ENCODE assay signal across 13 cellular contexts in genomic region chr20:49460131-49460530, GRCh38. TPM values are rescaled to one million over a fixed set of nuclear protein-coding genes. Genes with fewer than 3 reads are reported as not detected.
DNase-seq lines count a peak whose midpoint lies in the region; ATAC-seq and TF ChIP-seq lines count a peak whose summit lies in the region.
"Had no signal": no experiment of that assay in that cellular context is flagged by ENCODE, and none has a peak within 500 bp of the region (broad histone marks: within the 10 kb centered on the region; RNA-seq: fewer than 3 reads in every experiment).

No MANE protein-coding gene starts in this region.

- peak overlapping the region; percentile 41 for H3K4me2 ChIP-seq in PC-3 (ENCODE audit: low read length)

- H3K4me3 ChIP-seq in HEK293 (ENCODE audit: low read depth, low read length) (no peak overlapping the region), PC-3 (ENCODE audit: low read length) (no peak overlapping the region), muscle layer of colon (ENCODE audit: low read depth in 1 of 2, low read length in 2 of 2) (no peak overlapping the region), right atrium auricular region (no peak overlapping the region)
- H3K4me3 ChIP-seq: HAP-1 had no signal

- H3K27ac ChIP-seq in HEK293 (ENCODE audit: extremely low read depth, low read depth, low read length) (no peak overlapping the region), PC-3 (ENCODE audit: low read length) (peak overlapping the region; percentile 45), muscle layer of colon (ENCODE audit: low read depth, low read length) (peak overlapping the region; percentile 23), right atrium auricular region (no peak overlapping the region)

- no TSS peak for BruUV-seq in PC-3 (replicated peaks; lab: Mats Ljungman, UMichigan)

- H3K27me3 ChIP-seq in PC-3 (ENCODE audit: low read length) (peaks cover 24% of the 10 kb centered on the region), muscle layer of colon (ENCODE audit: control insufficient read depth in 1 of 2, insufficient read depth in 2 of 2, low read length in 2 of 2) (no peaks in the 10 kb centered on the region), right atrium auricular region (no peaks in the 10 kb centered on the region)

- TF ChIP-seq CTCF in HEK293 (tag by site-specific recombination; IDR thresholded peaks at IDR 0.05) (no peak), PC-3 (conservative IDR thresholded peaks at IDR 0.05; ENCODE audit: low read depth, low read length) (no peak), right atrium auricular region (IDR thresholded peaks at IDR 0.05) (no peak)

- POLR2A ChIA-PET in HEK293 (lab: Yijun Ruan, JAX) (no interaction called here), PC-3 (lab: Charles Lee; ENCODE audit: unreplicated experiment) (interaction anchor here (0.6 kb wide), 1 partner anchor 96 kb away, joined by 3 read pairs; no protein-coding TSS in a partner anchor)

- H3K9me3 ChIP-seq in HEK293 (ENCODE audit: control insufficient read depth, insufficient read depth, low read depth, low read length) (no peaks in the 10 kb centered on the region), PC-3 (ENCODE audit: low read length) (no peaks in the 10 kb centered on the region), muscle layer of colon (ENCODE audit: low read length) (no peaks in the 10 kb centered on the region), right atrium auricular region (no peaks in the 10 kb centered on the region)
- H3K9me3 ChIP-seq: HAP-1 had no signal

- H3F3A ChIP-seq in PC-3 (ENCODE audit: low read length, unreplicated experiment), result no peaks in the 10 kb centered on the region

- H3K9ac ChIP-seq in PC-3 (ENCODE audit: low read length) (no peak overlapping the region), muscle layer of colon (ENCODE audit: low read length) (no peak overlapping the region)

- H3K79me2 ChIP-seq in PC-3 (ENCODE audit: low read length), result no peaks in the 10 kb centered on the region

- H3K36me3 ChIP-seq in HEK293 (ENCODE audit: control insufficient read depth in 2 of 2, insufficient read depth in 1 of 2, low read length in 2 of 2), result no peaks in the 10 kb centered on the region
- no peaks in the 10 kb centered on the region for H3K36me3 ChIP-seq in PC-3 (ENCODE audit: low read depth, low read length)
- H3K36me3 ChIP-seq in muscle layer of colon (ENCODE audit: insufficient read depth, low read length), result no peaks in the 10 kb centered on the region
- no peaks in the 10 kb centered on the region for H3K36me3 ChIP-seq in right atrium auricular region
- H3K36me3 ChIP-seq: HAP-1 had no signal

- no peak for ATAC-seq in PC-3

- H4K20me1 ChIP-seq in PC-3 (ENCODE audit: low read length), result no peaks in the 10 kb centered on the region

- CTCF ChIA-PET in HEK293 (lab: Yijun Ruan, JAX) (no interaction called here), PC-3 (lab: Charles Lee) (interaction anchor here (0.5 to 1.4 kb wide), 2 partner anchors 24 to 794 kb away, joined by 3 to 6 read pairs; no protein-coding TSS in a partner anchor)

- no peak overlapping the region for H2AFZ ChIP-seq in PC-3 (ENCODE audit: low read length)

- H3K9me2 ChIP-seq in PC-3 (replicated peaks; ENCODE audit: low read length), result no peaks in the 10 kb centered on the region

- intact Hi-C loops in PC-3 (cut with micrococcal nuclease), result no loop called here

- no peak for DNase-seq in PC-3
- no peak for DNase-seq in NCI-H2029 treated with DMSO at 0.1 percent for 48 hours (lab: John Stamatoyannopoulos, UW)
- DNase-seq in right atrium auricular region (ENCODE audit: low spot score), result no peak
- DNase-seq in NK-92 (lab: John Stamatoyannopoulos, UW; ENCODE audit: unreplicated experiment), result no peak
- DNase-seq: Calu3; CD4-positive, alpha-beta memory T cell; COR-L47; DMS53; GF-D8 had no signal

- H3K4me1 ChIP-seq in HEK293 (ENCODE audit: control insufficient read depth, insufficient read depth, low read length), result no peaks in the 10 kb centered on the region
- peaks cover 13% of the 10 kb centered on the region for H3K4me1 ChIP-seq in PC-3 (ENCODE audit: insufficient read depth, low read length)
- H3K4me1 ChIP-seq in muscle layer of colon (ENCODE audit: insufficient read depth, low read length), result peaks cover 26% of the 10 kb centered on the region
- H3K4me1 ChIP-seq in right atrium auricular region, result no peaks in the 10 kb centered on the region
- H3K4me1 ChIP-seq: HAP-1 had no signal

TF ChIP-seq in HEK293, 187 proteins besides CTCF, POLR2A, EP300 and RAD21:
- TF ChIP-seq ZBTB11 (tag by site-specific recombination; conservative IDR thresholded peaks at IDR 0.05; ENCODE audit: low read depth) (no peak), ZNF623 (tag by site-specific recombination; IDR thresholded peaks at IDR 0.05) (peak; percentile 93)

RNA-seq across cellular contexts. Expression of gene KCNB1, which starts 22.3 kb away (rescaled TPM):
- total RNA-seq in PC-3 (2014; rRNA removed) (0.04 and 0.35 TPM in 2 replicates), right atrium auricular region (1 to 10 TPM; 1.4 to 2.7 TPM)
- total RNA-seq: A673; Calu3; CD4-positive, alpha-beta memory T cell had no signal

Comparison
In these comparisons a context has a peak if more than half of its experiments do, and no peak if none do; other contexts are left out.
1. H3K27ac ChIP-seq: peak in PC-3 (single experiment) and muscle layer of colon (single experiment); none in HEK293 (single experiment) and right atrium auricular region (0 of 2).